Comparison of ENCODE assay signal across 8 cellular contexts in genomic region chr7:131106681-131107342, GRCh38.
A peak's percentile ranks its signal among the peaks of the same experiment; 100 is the strongest.
DNase-seq lines count a peak whose midpoint lies in the region; ATAC-seq and TF ChIP-seq lines count a peak whose summit lies in the region.

No MANE protein-coding gene starts in this region.

- H3K27me3 ChIP-seq in left ventricle myocardium inferior (ENCODE audit: low read depth) = no peaks in the 10 kb centered on the region
- no peaks in the 10 kb centered on the region for H3K27me3 ChIP-seq in psoas muscle (ENCODE audit: insufficient read depth in 3 of 3, low read length in 2 of 3)

- peaks cover 91% of the 10 kb centered on the region for H3K4me1 ChIP-seq in left ventricle myocardium inferior
- peaks cover 45% of the 10 kb centered on the region for H3K4me1 ChIP-seq in psoas muscle

- ATAC-seq in GM21360 (IDR thresholded peaks at IDR 0.05; ENCODE audit: unreplicated experiment) (peak; percentile 2), psoas muscle (peak in 2 of 4 donors; percentile 9 to 12), HG03135 (IDR thresholded peaks at IDR 0.05; ENCODE audit: unreplicated experiment) (no peak), HG03045 (IDR thresholded peaks at IDR 0.05; ENCODE audit: unreplicated experiment) (no peak)

- peak overlapping the region; percentile 99 for H3K27ac ChIP-seq in left ventricle myocardium inferior (replicated peaks)
- H3K27ac ChIP-seq in psoas muscle = peak overlapping the region; percentile 96

- WGBS in psoas muscle, 3 donors = 0 to 1% (median 0%) methylated on average over 27 to 32 of the region's 32 CpGs

- H3K36me3 ChIP-seq in left ventricle myocardium inferior = peaks cover 12% of the 10 kb centered on the region
- peaks cover 4 to 37% of the 10 kb centered on the region in 2 donors for H3K36me3 ChIP-seq in psoas muscle (ENCODE audit: insufficient read depth in 1 of 2, low read depth in 1 of 2)

- H3K4me3 ChIP-seq in left ventricle myocardium inferior (peak overlapping the region; percentile 91), psoas muscle (peak overlapping the region; percentile 98)

- no peak for TF ChIP-seq CTCF in left ventricle myocardium inferior (IDR thresholded peaks at IDR 0.05; ENCODE audit: borderline replicate concordance)
- TF ChIP-seq CTCF in psoas muscle (IDR thresholded peaks at IDR 0.05) = no peak

- DNase-seq in A172 (ENCODE audit: low spot score) = peak; percentile 7
- peak; percentile 22 for DNase-seq in SK-N-DZ (ENCODE audit: low spot score)
- peak; percentile 39 for DNase-seq in activated naive CD8-positive, alpha-beta T cell treated with anti-CD3 and anti-CD28 coated beads, Interleukin-2, amount 50 U/mL, for 16 hours (ENCODE audit: low read depth, low spot score)
- DNase-seq in left ventricle myocardium inferior = peak; percentile 42
- DNase-seq in psoas muscle = peak; percentile 56 to 77

- intact Hi-C loops in left ventricle myocardium inferior (cut with micrococcal nuclease) (loop anchor here (10.0 kb wide), 1 partner anchor 198 kb away; no protein-coding TSS in a partner anchor), psoas muscle (cut with DNase I) (loop anchor here in 1 of 2 donors (5.0 to 10.0 kb wide), 2 partner anchors 198 to 215 kb away; no protein-coding TSS in a partner anchor)

- H3K9me3 ChIP-seq in left ventricle myocardium inferior (replicated peaks) = no peaks in the 10 kb centered on the region
- no peaks in the 10 kb centered on the region for H3K9me3 ChIP-seq in psoas muscle

Comparison
In these comparisons a context has a peak if more than half of its experiments do, and no peak if none do; other contexts are left out.
1. DNase-seq: peak in every context shown above with its lines; median percentile 66 in psoas muscle; 42 in left ventricle myocardium inferior; 39 in activated naive CD8-positive, alpha-beta T cell treated with anti-CD3 and anti-CD28 coated beads, Interleukin-2, amount 50 U/mL, for 16 hours; 22 in SK-N-DZ; 7 in A172.